28 cellular contexts compared by ENCODE assay signal in genomic region chr19:51386882-51387520, GRCh38. TPM values are rescaled to one million over a fixed set of nuclear protein-coding genes. Genes with fewer than 3 reads are reported as not detected.
DNase-seq lines count a peak whose midpoint lies in the region; ATAC-seq and TF ChIP-seq lines count a peak whose summit lies in the region.
"Had no signal": no experiment of that assay in that cellular context is flagged by ENCODE, and none has a peak within 500 bp of the region (broad histone marks: within the 10 kb centered on the region; RNA-seq: fewer than 3 reads in every experiment).

No MANE protein-coding gene starts in this region.

- no peaks in the 10 kb centered on the region for H3K27me3 Mint-ChIP-seq in activated T-cell treated with anti-CD3 and anti-CD28 coated beads, Interleukin-2, amount 50 U/mL, for 24 hours
- no peaks in the 10 kb centered on the region for H3K27me3 Mint-ChIP-seq in activated T-cell treated with anti-CD3 and anti-CD28 coated beads, Interleukin-2, amount 50 U/mL, for 72 hours (ENCODE audit: low read depth)
- peaks cover 5% of the 10 kb centered on the region for H3K27me3 Mint-ChIP-seq in neural progenitor cell (ENCODE audit: insufficient read depth, low read depth)
- H3K27me3 Mint-ChIP-seq: activated naive CD8-positive, alpha-beta T cell treated with anti-CD3 and anti-CD28 coated beads, Interleukin-2, amount 10 ng/mL, durations not matched to agents 7 days and 5 days had no signal

- H4K20me1 ChIP-seq in neural progenitor cell (ENCODE audit: low read depth) = no peaks in the 10 kb centered on the region
- H4K20me1 ChIP-seq: BLaER1 had no signal

- H3K9ac ChIP-seq in neural progenitor cell = no peak overlapping the region
- H3K9ac ChIP-seq: BLaER1 had no signal

- H3K36me3 Mint-ChIP-seq in activated T-cell treated with anti-CD3 and anti-CD28 coated beads, Interleukin-2, amount 50 U/mL, for 24 hours (ENCODE audit: low read depth) = no peaks in the 10 kb centered on the region
- peaks cover 0 to 6% of the 10 kb centered on the region in 2 donors for H3K36me3 Mint-ChIP-seq in activated T-cell treated with anti-CD3 and anti-CD28 coated beads, Interleukin-2, amount 50 U/mL, for 72 hours (ENCODE audit: insufficient read depth in 2 of 2)
- no peaks in the 10 kb centered on the region for H3K36me3 Mint-ChIP-seq in neural progenitor cell
- H3K36me3 Mint-ChIP-seq: activated naive CD8-positive, alpha-beta T cell treated with anti-CD3 and anti-CD28 coated beads, Interleukin-2, amount 10 ng/mL, durations not matched to agents 7 days and 5 days had no signal

- no peaks in the 10 kb centered on the region for H3K36me3 ChIP-seq in neural progenitor cell
- H3K36me3 ChIP-seq: BLaER1, HAP-1, sigmoid colon, uterus had no signal

- H3K4me3 ChIP-seq in neural progenitor cell (no peak overlapping the region), foreskin fibroblast (ENCODE audit: low read depth in 1 of 2, low read length in 2 of 2) (no peak overlapping the region)
- H3K4me3 ChIP-seq: BLaER1, HAP-1, hepatocyte, sigmoid colon, SK-N-MC, testis, uterus had no signal

- no peaks in the 10 kb centered on the region for H3K79me2 ChIP-seq in neural progenitor cell (ENCODE audit: low read depth)
- H3K79me2 ChIP-seq: hepatocyte had no signal

- peaks cover 4% of the 10 kb centered on the region for H3F3A ChIP-seq in neural progenitor cell (ENCODE audit: low read depth)

- peak overlapping the region; percentile 35 for H3K27ac Mint-ChIP-seq in activated T-cell treated with anti-CD3 and anti-CD28 coated beads, Interleukin-2, amount 50 U/mL, for 24 hours
- H3K27ac Mint-ChIP-seq in activated T-cell treated with anti-CD3 and anti-CD28 coated beads, Interleukin-2, amount 50 U/mL, for 72 hours = peak overlapping the region; percentile 21
- peak overlapping the region; percentile 66 for H3K27ac Mint-ChIP-seq in neural progenitor cell
- H3K27ac Mint-ChIP-seq: activated naive CD8-positive, alpha-beta T cell treated with anti-CD3 and anti-CD28 coated beads, Interleukin-2, amount 10 ng/mL, durations not matched to agents 7 days and 5 days had no signal

- H3K27me3 ChIP-seq in neural progenitor cell = no peaks in the 10 kb centered on the region
- H3K27me3 ChIP-seq: BLaER1, hepatocyte, sigmoid colon, testis, uterus had no signal

- DNase-seq in activated T-cell treated with anti-CD3 and anti-CD28 coated beads, Interleukin-2, amount 50 U/mL, for 24 hours = no peak
- DNase-seq in activated T-cell treated with anti-CD3 and anti-CD28 coated beads for 4 hours (no peak), neural progenitor cell (ENCODE audit: low spot score) (no peak), foreskin fibroblast (no peak), DMS53 treated with DMSO at 0.1 percent for 48 hours (lab: John Stamatoyannopoulos, UW; ENCODE audit: unreplicated experiment) (no peak)
- no peak for DNase-seq in activated T-cell treated with anti-CD3 and anti-CD28 coated beads, Interleukin-2, amount 50 U/mL, for 72 hours
- DNase-seq: activated CD4-positive, alpha-beta T cell treated with anti-CD3 and anti-CD28 coated beads, Interleukin-2, amount 50 U/mL, for 4 hours; activated naive CD8-positive, alpha-beta T cell treated with anti-CD3 and anti-CD28 coated beads, Interleukin-2, amount 10 ng/mL, durations not matched to agents 7 days and 5 days; Calu3; effector CD8-positive, alpha-beta T cell; foreskin melanocyte; NCI-H1436 treated with DMSO at 0.1 percent for 48 hours; NCI-H2171 treated with DMSO at 0.1 percent for 48 hours; NCI-H526; RPMI8226; sigmoid colon; testis; uterus had no signal

- TF ChIP-seq CTCF in neural progenitor cell (IDR thresholded peaks at IDR 0.05) = no peak
- no peak for TF ChIP-seq CTCF in foreskin fibroblast (IDR thresholded peaks at IDR 0.05; ENCODE audit: low read depth, low read length)

- H3K27ac ChIP-seq in neural progenitor cell = no peak overlapping the region
- H3K27ac ChIP-seq: BLaER1, hepatocyte, sigmoid colon, SK-N-MC, testis, uterus had no signal

- no peak overlapping the region for H2AFZ ChIP-seq in neural progenitor cell (replicated peaks)
- H2AFZ ChIP-seq: hepatocyte had no signal

- H3K4me3 Mint-ChIP-seq in activated T-cell treated with anti-CD3 and anti-CD28 coated beads, Interleukin-2, amount 50 U/mL, for 24 hours = peak overlapping the region; percentile 15
- no peak overlapping the region for H3K4me3 Mint-ChIP-seq in activated T-cell treated with anti-CD3 and anti-CD28 coated beads, Interleukin-2, amount 50 U/mL, for 72 hours
- no peak overlapping the region for H3K4me3 Mint-ChIP-seq in neural progenitor cell
- H3K4me3 Mint-ChIP-seq: activated naive CD8-positive, alpha-beta T cell treated with anti-CD3 and anti-CD28 coated beads, Interleukin-2, amount 10 ng/mL, durations not matched to agents 7 days and 5 days; neural crest cell had no signal

- peaks cover under 1% of the 10 kb centered on the region for H3K9me3 Mint-ChIP-seq in activated T-cell treated with anti-CD3 and anti-CD28 coated beads, Interleukin-2, amount 50 U/mL, for 24 hours
- H3K9me3 Mint-ChIP-seq in activated T-cell treated with anti-CD3 and anti-CD28 coated beads, Interleukin-2, amount 50 U/mL, for 72 hours = peaks cover 0 to 3% of the 10 kb centered on the region in 2 donors
- H3K9me3 Mint-ChIP-seq in neural progenitor cell = peaks cover 3% of the 10 kb centered on the region
- H3K9me3 Mint-ChIP-seq: activated naive CD8-positive, alpha-beta T cell treated with anti-CD3 and anti-CD28 coated beads, Interleukin-2, amount 10 ng/mL, durations not matched to agents 7 days and 5 days; neural crest cell had no signal

- ATAC-seq in activated T-cell treated with anti-CD3 and anti-CD28 coated beads, Interleukin-2, amount 50 U/mL, for 72 hours (replicated peaks in 1 of 2) = peak in 1 of 2 donors; percentile 25

- H3K4me1 Mint-ChIP-seq in activated T-cell treated with anti-CD3 and anti-CD28 coated beads, Interleukin-2, amount 50 U/mL, for 24 hours (ENCODE audit: low read depth) = peaks cover 19% of the 10 kb centered on the region
- peaks cover 39% of the 10 kb centered on the region for H3K4me1 Mint-ChIP-seq in activated T-cell treated with anti-CD3 and anti-CD28 coated beads, Interleukin-2, amount 50 U/mL, for 72 hours (ENCODE audit: low read depth)
- H3K4me1 Mint-ChIP-seq in neural progenitor cell = peaks cover 18% of the 10 kb centered on the region

- no peaks in the 10 kb centered on the region for H3K9me3 ChIP-seq in neural progenitor cell (ENCODE audit: low read depth)
- H3K9me3 ChIP-seq: BLaER1, HAP-1, sigmoid colon, testis, uterus had no signal

- H3K4me2 ChIP-seq in neural progenitor cell = peak overlapping the region; percentile 67
- H3K4me2 ChIP-seq: BLaER1, hepatocyte had no signal

- peaks cover 26% of the 10 kb centered on the region for H3K4me1 ChIP-seq in neural progenitor cell
- H3K4me1 ChIP-seq: HAP-1, sigmoid colon, testis, uterus had no signal

RNA-seq across cellular contexts. Expression of gene LIM2, which starts 0.8 kb away (rescaled TPM):
- 1 to 10 TPM; 1.0 to 2.0 TPM for total RNA-seq in activated T-cell treated with anti-CD3 and anti-CD28 coated beads, Interleukin-2, amount 50 U/mL, for 72 hours
- total RNA-seq in neural progenitor cell (ENCODE audit: low replicate concordance) = 0.26 and 3.2 TPM in 2 replicates
- total RNA-seq: activated naive CD8-positive, alpha-beta T cell treated with anti-CD3 and anti-CD28 coated beads, Interleukin-2, amount 10 ng/mL, durations not matched to agents 7 days and 5 days; Calu3; Daoy; hepatocyte; liver; MCF 10A; neural crest cell; posterior vena cava; sigmoid colon; uterus had no signal

RNA-seq across cellular contexts. Expression of gene C19orf84, which starts 3.4 kb away (rescaled TPM):
- total RNA-seq in activated T-cell treated with anti-CD3 and anti-CD28 coated beads, Interleukin-2, amount 50 U/mL, for 72 hours = under 1 TPM; 0.23 to 0.26 TPM
- total RNA-seq in neural progenitor cell (ENCODE audit: low replicate concordance) = 0.37 TPM in 1 of 2 replicates, not detected in the other
- total RNA-seq: activated naive CD8-positive, alpha-beta T cell treated with anti-CD3 and anti-CD28 coated beads, Interleukin-2, amount 10 ng/mL, durations not matched to agents 7 days and 5 days; Calu3; Daoy; MCF 10A; posterior vena cava; sigmoid colon; T-helper 2 cell treated with Interferon-gamma antibody and Interleukin-4, amounts not matched to agents 100 ng/mL and 5 ng/mL, for 36 hours; uterus had no signal

RNA-seq across cellular contexts. Expression of gene NKG7, which starts 14.5 kb away (rescaled TPM):
- total RNA-seq in activated T-cell treated with anti-CD3 and anti-CD28 coated beads, Interleukin-2, amount 50 U/mL, for 72 hours = 100 to 1,000 TPM; 190 to 261 TPM
- not detected in 2 replicates for total RNA-seq in neural progenitor cell (ENCODE audit: low replicate concordance)
- total RNA-seq: Calu3, Daoy, hepatocyte, MCF 10A, neural crest cell had no signal

RNA-seq across cellular contexts. Expression of gene CLDND2, which starts 18.2 kb away (rescaled TPM):
- total RNA-seq in activated T-cell treated with anti-CD3 and anti-CD28 coated beads, Interleukin-2, amount 50 U/mL, for 72 hours = 10 to 100 TPM; 14.0 to 14.9 TPM
- total RNA-seq in neural progenitor cell (ENCODE audit: low replicate concordance) = not detected in 2 replicates
- total RNA-seq: Daoy, liver, sigmoid colon had no signal

RNA-seq across cellular contexts. Expression of gene ETFB, which starts 20.8 kb away (rescaled TPM):
- total RNA-seq in activated T-cell treated with anti-CD3 and anti-CD28 coated beads, Interleukin-2, amount 50 U/mL, for 72 hours = 100 to 1,000 TPM; 156 to 160 TPM
- 27.0 and 38.9 TPM in 2 replicates for total RNA-seq in neural progenitor cell (ENCODE audit: low replicate concordance)

Comparison
In these comparisons a context has a peak if more than half of its experiments do, and no peak if none do; other contexts are left out.
1. RNA of gene NKG7, which starts 14.5 kb away (total RNA-seq): 190 to 261 TPM in activated T-cell treated with anti-CD3 and anti-CD28 coated beads, Interleukin-2, amount 50 U/mL, for 72 hours; not detected in neural progenitor cell; every median in the first group is over 100 times any median in the second.
2. Peak in every context shown above with its lines, with median percentiles within 50 percentile points of each other: H3K27ac Mint-ChIP-seq.